Comparison of ENCODE assay signal across 9 cellular contexts in the genomic region with DNA sequence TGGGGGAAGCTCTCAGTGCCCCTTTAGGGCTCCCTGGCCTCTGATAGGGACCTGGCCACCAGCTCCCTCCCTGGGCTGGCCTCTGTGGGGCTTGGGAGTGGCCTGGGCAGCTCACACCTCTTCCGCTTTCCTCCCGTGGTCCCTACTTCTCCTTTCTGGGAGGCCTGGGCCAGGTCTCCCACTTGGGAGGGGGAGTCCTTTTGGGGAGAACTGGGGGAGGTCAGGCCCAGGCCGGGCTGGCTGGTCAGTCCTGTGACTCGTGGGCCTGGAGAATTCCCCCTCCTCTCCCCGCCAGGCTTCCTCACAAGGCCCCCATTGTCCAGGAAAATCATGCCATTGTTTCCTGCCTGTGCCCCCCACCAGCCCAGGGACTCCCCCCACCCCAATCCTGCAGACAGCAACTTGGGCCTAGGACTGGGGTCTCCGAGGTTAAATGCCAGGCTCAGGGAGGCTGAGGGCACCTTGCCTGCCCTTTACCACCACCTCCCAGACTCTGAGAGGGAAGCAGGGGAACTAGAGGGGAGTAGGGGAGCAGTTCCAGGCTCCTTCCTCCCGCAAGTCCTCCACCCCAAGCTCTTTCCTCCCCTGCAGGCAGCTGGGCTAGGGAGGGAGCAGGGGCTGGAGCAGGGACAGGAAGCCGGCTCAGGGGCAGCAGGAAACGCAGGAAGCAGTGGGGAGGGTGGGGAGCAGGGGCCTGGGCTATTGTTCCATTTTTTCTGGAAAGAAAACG. TPM values are rescaled to one million over a fixed set of nuclear protein-coding genes. Genes with fewer than 3 reads are reported as not detected.
DNase-seq lines count a peak whose midpoint lies in the region; ATAC-seq and TF ChIP-seq lines count a peak whose summit lies in the region.
"Had no signal": no experiment of that assay in that cellular context is flagged by ENCODE, and none has a peak within 500 bp of the region (broad histone marks: within the 10 kb centered on the region; RNA-seq: fewer than 3 reads in every experiment).

No MANE protein-coding gene starts in this region.

- H3K4me1 Mint-ChIP-seq in naive thymus-derived CD8-positive, alpha-beta T cell: peaks cover 21 to 49% (median 47%) of the 10 kb centered on the region in 4 donors

- H3K27ac Mint-ChIP-seq in naive thymus-derived CD8-positive, alpha-beta T cell: peak overlapping the region; percentile 19 to 96 (median 79)

- intact Hi-C loops in OCI-LY7 (cut with micrococcal nuclease; ENCODE audit: unreplicated experiment): no loop called here

- no peak for TF ChIP-seq CTCF in OCI-LY7 (conservative IDR thresholded peaks at IDR 0.05; ENCODE audit: low read length)

- H3K9me3 Mint-ChIP-seq in naive thymus-derived CD8-positive, alpha-beta T cell: no peaks in the 10 kb centered on the region

- H2AFZ ChIP-seq in OCI-LY7 (ENCODE audit: low read length): no peak overlapping the region

- POLR2A ChIA-PET in OCI-LY7 (lab: Charles Lee): no interaction called here
- POLR2A ChIA-PET in naive thymus-derived CD8-positive, alpha-beta T cell (lab: Charles Lee): interaction anchor here (1.2 to 38.5 kb wide), 4 partner anchors 11 to 41 kb away, joined by 4 to 1068 read pairs (median 28); a partner anchor contains a TSS

- no TSS peak for BruUV-seq in OCI-LY7 (replicated peaks; lab: Mats Ljungman, UMichigan)

- H3K4me1 ChIP-seq in OCI-LY7 (ENCODE audit: insufficient read depth, low read length, poor library complexity, severe bottlenecking) (peaks cover 32% of the 10 kb centered on the region), duodenal mucosa (ENCODE audit: control insufficient read depth in 1 of 2, insufficient read depth in 2 of 2, low read length in 2 of 2) (peaks cover 30 to 52% of the 10 kb centered on the region in 2 donors)

- H3K27ac ChIP-seq in OCI-LY7 (ENCODE audit: low read depth, low read length, poor library complexity, severe bottlenecking) (no peak overlapping the region), duodenal mucosa (ENCODE audit: low read depth, low read length) (peak overlapping the region; percentile 39)

- H3K9me2 ChIP-seq in OCI-LY7 (ENCODE audit: insufficient read depth, low read length): no peaks in the 10 kb centered on the region

- H3K36me3 ChIP-seq in OCI-LY7 (ENCODE audit: insufficient read depth, low read length) (peaks cover 14% of the 10 kb centered on the region), duodenal mucosa (ENCODE audit: control insufficient read depth in 1 of 2, insufficient read depth in 2 of 2, low read length in 2 of 2) (peaks cover 14 to 48% of the 10 kb centered on the region in 2 donors)

- ATAC-seq in naive thymus-derived CD8-positive, alpha-beta T cell: no peak
- ATAC-seq in HG02610 (IDR thresholded peaks at IDR 0.05; ENCODE audit: unreplicated experiment) (no peak), esophagus mucosa (no peak), GM19467 (IDR thresholded peaks at IDR 0.05; ENCODE audit: unreplicated experiment) (no peak)

- H4K20me1 ChIP-seq in OCI-LY7 (ENCODE audit: insufficient read depth, low read length): no peaks in the 10 kb centered on the region

- no peak overlapping the region for H3K4me3 ChIP-seq in OCI-LY7 (ENCODE audit: low read depth, low read length, poor library complexity, severe bottlenecking)
- H3K4me3 ChIP-seq in duodenal mucosa (ENCODE audit: low read depth in 1 of 2, low read length in 2 of 2): peak overlapping the region; percentile 91 to 93

- H3K79me2 ChIP-seq in OCI-LY7 (ENCODE audit: insufficient read depth, low read depth, low read length): peaks cover 27% of the 10 kb centered on the region

- no peaks in the 10 kb centered on the region for H3K9me3 ChIP-seq in OCI-LY7 (ENCODE audit: low read length)
- H3K9me3 ChIP-seq in duodenal mucosa (ENCODE audit: control insufficient read depth in 1 of 2, low read length in 2 of 2): no peaks in the 10 kb centered on the region

- no peaks in the 10 kb centered on the region for H3K27me3 ChIP-seq in duodenal mucosa (ENCODE audit: control insufficient read depth in 1 of 2, insufficient read depth in 2 of 2, low read length in 2 of 2)

- DNase-seq in AML-193 (lab: John Stamatoyannopoulos, UW): peak; percentile 76 to 77
- no peak for DNase-seq in OCI-LY7 (ENCODE audit: low spot score)
- DNase-seq in naive thymus-derived CD8-positive, alpha-beta T cell: no peak
- DNase-seq in central memory CD4-positive, alpha-beta T cell: no peak
- DNase-seq: NCI-H69 had no signal

- H3K4me3 Mint-ChIP-seq in naive thymus-derived CD8-positive, alpha-beta T cell: peak overlapping the region; percentile 20 to 97 (median 62)

- peak overlapping the region; percentile 88; the same call in 1 of the 2 replicates for H3K4me2 ChIP-seq in OCI-LY7 (ENCODE audit: low read length)

- peaks cover 0 to 2% (median 0%) of the 10 kb centered on the region in 5 donors for H3K27me3 Mint-ChIP-seq in naive thymus-derived CD8-positive, alpha-beta T cell

- H3K36me3 Mint-ChIP-seq in naive thymus-derived CD8-positive, alpha-beta T cell: peaks cover 0 to 30% (median 6%) of the 10 kb centered on the region in 3 donors

- peak overlapping the region in 1 of 2 donors; percentile 34 for H3K9ac ChIP-seq in duodenal mucosa (ENCODE audit: low read depth in 1 of 2, low read length in 2 of 2)

- CTCF ChIA-PET in OCI-LY7 (lab: Charles Lee; ENCODE audit: unreplicated experiment): no interaction called here

RNA-seq across cellular contexts. Expression of a gene that starts 2.8 kb away (rescaled TPM):
- total RNA-seq in OCI-LY7 (2014; rRNA removed; shearing (Covaris generic)): 32.0 and 33.4 TPM in 2 replicates
- total RNA-seq in OCI-LY7 (2022) (50.6 and 53.2 TPM in 2 replicates), esophagus mucosa (32.4 TPM)
- 10 to 100 TPM; 61.6 to 66.3 TPM for total RNA-seq in naive thymus-derived CD8-positive, alpha-beta T cell
- polyA plus RNA-seq in naive thymus-derived CD8-positive, alpha-beta T cell: 10 to 100 TPM in 2 of 3 donors, 1 to 10 TPM in 1; 8.7 to 20.5 (median 12.7) TPM

RNA-seq across cellular contexts. Expression of a gene that starts 4.4 kb away (rescaled TPM):
- total RNA-seq in OCI-LY7 (2014; rRNA removed; shearing (Covaris generic)): 29.9 and 36.2 TPM in 2 replicates
- total RNA-seq in OCI-LY7 (2022) (66.7 and 70.7 TPM in 2 replicates), esophagus mucosa (23.8 TPM)
- 10 to 100 TPM; 57.4 to 64.2 TPM for total RNA-seq in naive thymus-derived CD8-positive, alpha-beta T cell
- polyA plus RNA-seq in naive thymus-derived CD8-positive, alpha-beta T cell: 1 to 10 TPM in 2 of 3 donors, under 1 TPM in 1; 0.96 to 6.5 (median 2.2) TPM

RNA-seq across cellular contexts. Expression of a gene that starts 15.6 kb away (rescaled TPM):
- 1.4 TPM in 1 of 2 replicates, not detected in the other for total RNA-seq in OCI-LY7 (2014; rRNA removed; shearing (Covaris generic))
- 0.68 and 1.6 TPM in 2 replicates for total RNA-seq in OCI-LY7 (2022)
- 1 to 10 TPM; 2.4 to 5.0 TPM for total RNA-seq in naive thymus-derived CD8-positive, alpha-beta T cell
- under 1 TPM in 1 of 3 donors, not detected in 2; 0.34 TPM for polyA plus RNA-seq in naive thymus-derived CD8-positive, alpha-beta T cell
- total RNA-seq in esophagus mucosa: 20.2 TPM

RNA-seq across cellular contexts. Expression of a gene that starts 26.7 kb away (rescaled TPM):
- total RNA-seq in OCI-LY7 (2014; rRNA removed; shearing (Covaris generic)): 57.6 and 95.4 TPM in 2 replicates
- total RNA-seq in OCI-LY7 (2022) (156 and 160 TPM in 2 replicates), esophagus mucosa (23.1 TPM)
- 100 to 1,000 TPM; 155 to 157 TPM for total RNA-seq in naive thymus-derived CD8-positive, alpha-beta T cell
- polyA plus RNA-seq in naive thymus-derived CD8-positive, alpha-beta T cell: 100 to 1,000 TPM; 118 to 238 (median 140) TPM

RNA-seq across cellular contexts. Expression of a gene that starts 35.3 kb away (rescaled TPM):
- 59.6 and 59.7 TPM in 2 replicates for total RNA-seq in OCI-LY7 (2014; rRNA removed; shearing (Covaris generic))
- total RNA-seq in OCI-LY7 (2022): 71.6 and 80.3 TPM in 2 replicates
- 100 to 1,000 TPM; 101 to 108 TPM for total RNA-seq in naive thymus-derived CD8-positive, alpha-beta T cell
- polyA plus RNA-seq in naive thymus-derived CD8-positive, alpha-beta T cell: 10 to 100 TPM; 10.8 to 19.8 (median 11.5) TPM
- 52.6 TPM for total RNA-seq in esophagus mucosa

Comparison
In these comparisons a context has a peak if more than half of its experiments do, and no peak if none do; other contexts are left out.
1. DNase-seq: peak in AML-193 (2 of 2); none in OCI-LY7 (single experiment), naive thymus-derived CD8-positive, alpha-beta T cell (0 of 10) and central memory CD4-positive, alpha-beta T cell (single experiment).